10 cellular contexts compared by ENCODE assay signal in genomic region chr6:35492664-35493284, GRCh38. TPM values are rescaled to one million over a fixed set of nuclear protein-coding genes. Genes with fewer than 3 reads are reported as not detected.
DNase-seq lines count a peak whose midpoint lies in the region; ATAC-seq lines count a peak whose summit lies in the region.
"Had no signal": no experiment of that assay in that cellular context is flagged by ENCODE, and none has a peak within 500 bp of the region (broad histone marks: within the 10 kb centered on the region; RNA-seq: fewer than 3 reads in every experiment).

No MANE protein-coding gene starts in this region.

- peak; percentile 54 for DNase-seq in ELF-1 (ENCODE audit: low read depth, low spot score)
- peak; percentile 36 for DNase-seq in MV-4-11 (lab: John Stamatoyannopoulos, UW)
- DNase-seq in stimulated activated naive CD8-positive, alpha-beta T cell treated with anti-CD3 and anti-CD28 coated beads, Interleukin-15, Interleukin-2, amounts not matched to agents 100 U/mL and 50 U/mL, for 24 hours, result no peak
- DNase-seq: activated naive CD8-positive, alpha-beta T cell treated with anti-CD3 and anti-CD28 coated beads, Interleukin-2, amount 50 U/mL, for 24 hours; NCI-H1092 treated with DMSO at 0.1 percent for 48 hours had no signal

- peak overlapping the region; percentile 39 for H3K9ac ChIP-seq in rectal smooth muscle tissue (ENCODE audit: low read length)

- no peak overlapping the region for H3K4me3 ChIP-seq in esophagus (ENCODE audit: low read depth in 1 of 2, low read length in 2 of 2)
- peak overlapping the region; percentile 51 for H3K4me3 ChIP-seq in rectal smooth muscle tissue (ENCODE audit: low read length)

- H3K36me3 ChIP-seq in esophagus (ENCODE audit: control insufficient read depth in 2 of 2, insufficient read depth in 2 of 2, low read length in 1 of 2) (peaks cover 0 to 5% of the 10 kb centered on the region in 2 donors), rectal smooth muscle tissue (ENCODE audit: control insufficient read depth, insufficient read depth, low read length) (no peaks in the 10 kb centered on the region)

- 71 to 76% methylated on average over 9 of the region's 9 CpGs for WGBS in esophagus, 2 donors

- H3K27ac ChIP-seq in esophagus (ENCODE audit: low read depth in 2 of 2, low read length in 1 of 2), result peak overlapping the region; percentile 90 to 93
- peak overlapping the region; percentile 99 for H3K27ac ChIP-seq in rectal smooth muscle tissue (ENCODE audit: low read depth, low read length)

- no peaks in the 10 kb centered on the region for H3K9me3 ChIP-seq in esophagus (ENCODE audit: control insufficient read depth in 2 of 2, insufficient read depth in 1 of 2, low read depth in 1 of 2, low read length in 1 of 2)

- H3K4me1 ChIP-seq in esophagus (ENCODE audit: control insufficient read depth in 2 of 2, insufficient read depth in 2 of 2, low read length in 1 of 2), result peaks cover 20 to 51% of the 10 kb centered on the region in 2 donors
- H3K4me1 ChIP-seq in rectal smooth muscle tissue (ENCODE audit: control insufficient read depth, insufficient read depth, low read length), result peaks cover 54% of the 10 kb centered on the region

- H3K27me3 ChIP-seq in esophagus (ENCODE audit: control insufficient read depth in 1 of 2, insufficient read depth in 2 of 2, low read length in 2 of 2), result no peaks in the 10 kb centered on the region
- no peaks in the 10 kb centered on the region for H3K27me3 ChIP-seq in rectal smooth muscle tissue (ENCODE audit: control insufficient read depth, insufficient read depth, low read length)

- no peak for ATAC-seq in stimulated activated naive CD8-positive, alpha-beta T cell treated with anti-CD3 and anti-CD28 coated beads, Interleukin-15, Interleukin-2, amounts not matched to agents 100 U/mL and 50 U/mL, for 24 hours
- no peak for ATAC-seq in GM21576 (IDR thresholded peaks at IDR 0.05; ENCODE audit: unreplicated experiment)
- ATAC-seq in HG03354 (IDR thresholded peaks at IDR 0.05; ENCODE audit: poor library complexity, severe bottlenecking, unreplicated experiment), result no peak
- ATAC-seq in HG03432 (IDR thresholded peaks at IDR 0.05; ENCODE audit: unreplicated experiment), result no peak
- ATAC-seq: activated naive CD8-positive, alpha-beta T cell treated with anti-CD3 and anti-CD28 coated beads, Interleukin-2, amount 50 U/mL, for 24 hours had no signal

RNA-seq across cellular contexts. Expression of gene TEAD3, which starts 4.1 kb away (rescaled TPM):
- polyA plus RNA-seq in esophagus, result 10 to 100 TPM; 28.6 to 29.1 TPM

RNA-seq across cellular contexts. Expression of gene TULP1, which starts 19.9 kb away (rescaled TPM):
- polyA plus RNA-seq in esophagus, result under 1 TPM; 0.08 TPM

RNA-seq across cellular contexts. Expression of gene RPL10A, which starts 24.6 kb away (rescaled TPM):
- polyA plus RNA-seq in esophagus, result 1,000 to 10,000 TPM in 1 of 2 donors, 100 to 1,000 TPM in 1; 735 to 2,438 TPM

RNA-seq across cellular contexts. Expression of gene FANCE, which starts 40.6 kb away (rescaled TPM):
- 1 to 10 TPM; 4.6 to 6.3 TPM for polyA plus RNA-seq in esophagus
